8 cellular contexts compared by ENCODE assay signal in genomic region chr1:23436520-23437354, GRCh38.
DNase-seq lines count a peak whose midpoint lies in the region; ATAC-seq and TF ChIP-seq lines count a peak whose summit lies in the region.
"Had no signal": no experiment of that assay in that cellular context is flagged by ENCODE, and none has a peak within 500 bp of the region (broad histone marks: within the 10 kb centered on the region; RNA-seq: fewer than 3 reads in every experiment).

No MANE protein-coding gene starts in this region.

- H3K9ac ChIP-seq in OCI-LY1 (ENCODE audit: low read length), result no peak overlapping the region

- peak overlapping the region; percentile 39; the same call in 1 of the 2 replicates for H3K4me2 ChIP-seq in OCI-LY1 (ENCODE audit: low read length)

- H3K4me3 ChIP-seq in OCI-LY1 (ENCODE audit: low read depth, low read length, poor library complexity, severe bottlenecking) (no peak overlapping the region), iPS-18c (ENCODE audit: insufficient read depth, low read depth, low read length) (peak overlapping the region; percentile 46; the same call in 1 of the 2 replicates)
- H3K4me3 ChIP-seq: sigmoid colon had no signal

- H4K20me1 ChIP-seq in OCI-LY1 (ENCODE audit: insufficient read depth, low read length), result no peaks in the 10 kb centered on the region

- H3F3A ChIP-seq in OCI-LY1 (ENCODE audit: insufficient read depth, low read length), result no peaks in the 10 kb centered on the region

- H3K27me3 ChIP-seq in OCI-LY1 (ENCODE audit: insufficient read depth, low read length), result no peaks in the 10 kb centered on the region; the same call in 1 of the 2 replicates
- H3K27me3 ChIP-seq: sigmoid colon had no signal

- ATAC-seq in GM18868 (IDR thresholded peaks at IDR 0.05; ENCODE audit: unreplicated experiment) (no peak), HG03342 (IDR thresholded peaks at IDR 0.05; ENCODE audit: unreplicated experiment) (no peak), GM18907 (IDR thresholded peaks at IDR 0.05; ENCODE audit: unreplicated experiment) (no peak)

- H3K9me3 ChIP-seq in OCI-LY1 (ENCODE audit: low read length), result no peaks in the 10 kb centered on the region
- H3K9me3 ChIP-seq in iPS-18c (ENCODE audit: control insufficient read depth, insufficient read depth, low read length), result no peaks in the 10 kb centered on the region
- H3K9me3 ChIP-seq: sigmoid colon had no signal

- no peaks in the 10 kb centered on the region for H3K36me3 ChIP-seq in OCI-LY1 (ENCODE audit: insufficient read depth, low read length)

- no peak overlapping the region for H2AFZ ChIP-seq in OCI-LY1 (ENCODE audit: low read length)

- no peaks in the 10 kb centered on the region for H3K79me2 ChIP-seq in OCI-LY1 (ENCODE audit: insufficient read depth, low read length)

- TF ChIP-seq CTCF in OCI-LY1 (IDR thresholded peaks at IDR 0.05; ENCODE audit: low read length), result no peak

- DNase-seq in activated T-cell treated with anti-CD3 and anti-CD28 coated beads for 48 hours (ENCODE audit: low read depth), result peak; percentile 34
- DNase-seq in stimulated activated CD8-positive, alpha-beta memory T cell treated with anti-CD3 and anti-CD28 coated beads, Interleukin-2, amount 100 ng/mL, for 48 hours (ENCODE audit: low read depth in 2 of 2), result peak; percentile 12 to 34
- DNase-seq: sigmoid colon had no signal

- no peak overlapping the region for H3K27ac ChIP-seq in OCI-LY1 (ENCODE audit: low read depth, low read length, poor library complexity, severe bottlenecking)
- H3K27ac ChIP-seq: sigmoid colon had no signal

- H3K4me1 ChIP-seq in OCI-LY1 (ENCODE audit: insufficient read depth, low read length, severe bottlenecking), result no peaks in the 10 kb centered on the region
- H3K4me1 ChIP-seq: sigmoid colon had no signal

- no peaks in the 10 kb centered on the region for H3K9me2 ChIP-seq in OCI-LY1 (ENCODE audit: low read depth, low read length)
